In genomic region chr11:112143597-112143996, GRCh38 we compare ENCODE assay signal across 28 cellular contexts. TPM values are rescaled to one million over a fixed set of nuclear protein-coding genes. Genes with fewer than 3 reads are reported as not detected.
"Had no signal": no experiment of that assay in that cellular context is flagged by ENCODE, and none has a peak within 500 bp of the region (broad histone marks: within the 10 kb centered on the region; RNA-seq: fewer than 3 reads in every experiment).

No MANE protein-coding gene starts in this region.

- H3K36me3 Mint-ChIP-seq: stimulated activated effector memory CD8-positive, alpha-beta T cell treated with anti-CD3 and anti-CD28 coated beads, Interleukin-12 subunit alpha, Interleukin-12 subunit beta, amount 100 ng/mL, for 72 hours; type B pancreatic cell had no signal

- H3K4me3 ChIP-seq: stomach, suprapubic skin, testis, thoracic aorta, thyroid gland, tibial artery, tibial nerve, transverse colon, upper lobe of left lung, upper lobe of right lung, uterus, vagina had no signal

- H3K27me3 ChIP-seq: stomach, suprapubic skin, testis, thyroid gland, tibial artery, tibial nerve, transverse colon, upper lobe of left lung, upper lobe of right lung, uterus, vagina had no signal

- H3K4me1 Mint-ChIP-seq: stimulated activated effector memory CD8-positive, alpha-beta T cell treated with anti-CD3 and anti-CD28 coated beads, Interleukin-12 subunit alpha, Interleukin-12 subunit beta, amount 100 ng/mL, for 72 hours; stimulated activated memory B cell treated with anti-CD40 and anti-IgM and Interleukin-4, amounts not matched to agents 10 μg/mL and 1 μg/mL and 100 μg/mL, for 72 hours; stimulated activated naive B cell treated with anti-CD40 and anti-IgM and Interleukin-4, amounts not matched to agents 10 μg/mL and 1 μg/mL and 100 μg/mL, for 72 hours; stimulated activated naive CD8-positive, alpha-beta T cell treated with anti-CD3 and anti-CD28 coated beads, Interleukin-15, amount 100 ng/mL, for 72 hours had no signal

- H3K27me3 Mint-ChIP-seq: stimulated activated naive B cell treated with anti-CD40 and anti-IgM and Interleukin-4, amounts not matched to agents 10 μg/mL and 1 μg/mL and 100 μg/mL, for 72 hours; stimulated activated naive CD8-positive, alpha-beta T cell treated with anti-CD3 and anti-CD28 coated beads, Interleukin-15, amount 100 ng/mL, for 72 hours; stimulated activated naive CD8-positive, alpha-beta T cell treated with anti-CD3 and anti-CD28 coated beads, Interleukin-15, Interleukin-2, amounts not matched to agents 100 ng/mL and 50 ng/mL, for 24 hours; type B pancreatic cell had no signal

- H3K36me3 ChIP-seq: thoracic aorta, thyroid gland, transverse colon, uterus had no signal

- H3K27ac Mint-ChIP-seq: stimulated activated effector memory CD8-positive, alpha-beta T cell treated with anti-CD3 and anti-CD28 coated beads, Interleukin-12 subunit alpha, Interleukin-12 subunit beta, amount 100 ng/mL, for 72 hours; stimulated activated memory B cell treated with anti-CD40 and anti-IgM and Interleukin-4, amounts not matched to agents 10 μg/mL and 1 μg/mL and 100 μg/mL, for 72 hours; stimulated activated naive B cell treated with anti-CD40 and anti-IgM and Interleukin-4, amounts not matched to agents 10 μg/mL and 1 μg/mL and 100 μg/mL, for 72 hours; stimulated activated naive CD8-positive, alpha-beta T cell treated with anti-CD3 and anti-CD28 coated beads, Interleukin-15, amount 100 ng/mL, for 72 hours; stimulated activated naive CD8-positive, alpha-beta T cell treated with anti-CD3 and anti-CD28 coated beads, Interleukin-15, Interleukin-2, amounts not matched to agents 100 ng/mL and 50 ng/mL, for 24 hours; type B pancreatic cell had no signal

- H3K9me3 ChIP-seq: suprapubic skin, testis, thyroid gland, upper lobe of right lung, uterus, vagina had no signal

- ATAC-seq: stimulated activated effector memory CD8-positive, alpha-beta T cell treated with anti-CD3 and anti-CD28 coated beads, Interleukin-12 subunit alpha, Interleukin-12 subunit beta, amount 100 ng/mL, for 72 hours; stimulated activated memory B cell treated with anti-CD40 and anti-IgM and Interleukin-4, amounts not matched to agents 10 μg/mL and 1 μg/mL and 100 μg/mL, for 72 hours; stimulated activated naive B cell treated with anti-CD40 and anti-IgM and Interleukin-4, amounts not matched to agents 10 μg/mL and 1 μg/mL and 100 μg/mL, for 72 hours; stimulated activated naive CD8-positive, alpha-beta T cell treated with anti-CD3 and anti-CD28 coated beads, Interleukin-15, amount 100 ng/mL, for 72 hours; stimulated activated naive CD8-positive, alpha-beta T cell treated with anti-CD3 and anti-CD28 coated beads, Interleukin-15, Interleukin-2, amounts not matched to agents 100 U/mL and 50 U/mL, for 24 hours; upper lobe of right lung had no signal

- H3K9me3 Mint-ChIP-seq: type B pancreatic cell had no signal

- H3K4me1 ChIP-seq: stomach, suprapubic skin, testis, thyroid gland, tibial artery, tibial nerve, transverse colon, upper lobe of left lung, upper lobe of right lung, uterus, vagina had no signal

- H3K4me3 Mint-ChIP-seq: stimulated activated effector memory CD8-positive, alpha-beta T cell treated with anti-CD3 and anti-CD28 coated beads, Interleukin-12 subunit alpha, Interleukin-12 subunit beta, amount 100 ng/mL, for 72 hours; stimulated activated memory B cell treated with anti-CD40 and anti-IgM and Interleukin-4, amounts not matched to agents 10 μg/mL and 1 μg/mL and 100 μg/mL, for 72 hours; stimulated activated naive B cell treated with anti-CD40 and anti-IgM and Interleukin-4, amounts not matched to agents 10 μg/mL and 1 μg/mL and 100 μg/mL, for 72 hours; stimulated activated naive CD8-positive, alpha-beta T cell treated with anti-CD3 and anti-CD28 coated beads, Interleukin-15, amount 100 ng/mL, for 72 hours; stimulated activated naive CD8-positive, alpha-beta T cell treated with anti-CD3 and anti-CD28 coated beads, Interleukin-15, Interleukin-2, amounts not matched to agents 100 ng/mL and 50 ng/mL, for 24 hours; type B pancreatic cell had no signal

- H3K27ac ChIP-seq: stomach, suprapubic skin, testis, thoracic aorta, thyroid gland, tibial artery, tibial nerve, transverse colon, upper lobe of left lung, upper lobe of right lung, uterus, vagina had no signal

- DNase-seq: stimulated activated CD4-positive, alpha-beta T cell treated with anti-CD3 and anti-CD28 coated beads, Interleukin-2, amount 100 ng/mL, for 48 hours; stimulated activated CD4-positive, alpha-beta T cell treated with anti-CD3 and anti-CD28 coated beads, Interleukin-4, amount 100 ng/mL, for 1 hour; stimulated activated CD4-positive, alpha-beta T cell treated with anti-CD3 and anti-CD28 coated beads, Interleukin-4, amount 100 ng/mL, for 24 hours; stimulated activated CD4-positive, alpha-beta T cell treated with anti-CD3 and anti-CD28 coated beads, Interleukin-4, amount 100 ng/mL, for 4 hours; stimulated activated CD8-positive, alpha-beta memory T cell treated with anti-CD3 and anti-CD28 coated beads, Interleukin-4, amount 100 ng/mL, for 48 hours; stimulated activated naive B cell treated with anti-CD40 and anti-IgM and Interleukin-4, amounts not matched to agents 10 μg/mL and 1 μg/mL and 100 μg/mL, for 72 hours; stimulated activated naive CD4-positive, alpha-beta T cell; stimulated activated naive CD4-positive, alpha-beta T cell treated with Interleukin-2 at 50 U/mL for 16 hours; stimulated activated naive CD8-positive, alpha-beta T cell treated with anti-CD3 and anti-CD28 coated beads, Interleukin-15, amount 100 ng/mL, for 72 hours; stimulated activated naive CD8-positive, alpha-beta T cell treated with anti-CD3 and anti-CD28 coated beads, Interleukin-15, Interleukin-2, amounts not matched to agents 100 U/mL and 50 U/mL, for 24 hours; stomach; substantia nigra; testis; thyroid gland; tibial artery; transverse colon; trophoblast cell; upper lobe of left lung; upper lobe of right lung; uterus had no signal

RNA-seq across cellular contexts. Expression of gene TEX12, which starts 23.6 kb away (rescaled TPM):
- total RNA-seq: upper lobe of right lung, vagina had no signal
